35 cellular contexts compared by ENCODE assay signal in the genomic region with DNA sequence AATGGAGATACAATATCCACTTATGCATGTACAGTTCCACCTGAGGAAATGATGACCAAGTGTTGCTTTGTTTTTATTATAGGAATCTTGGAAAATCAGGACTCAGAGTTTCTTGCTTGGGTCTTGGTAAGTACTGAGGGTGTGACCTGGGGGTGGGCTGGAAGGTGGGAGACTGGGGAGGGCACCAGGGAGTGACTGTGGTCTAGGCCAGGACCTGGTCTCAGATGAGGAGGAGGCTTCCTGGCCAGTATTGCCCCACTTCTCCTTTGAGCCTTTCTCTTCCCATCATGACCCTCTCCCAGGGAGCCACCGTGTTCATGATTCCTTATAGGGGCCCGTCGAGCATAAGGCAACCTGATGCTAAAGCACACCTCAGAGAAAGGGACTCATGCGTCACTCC.
"Had no signal": no experiment of that assay in that cellular context is flagged by ENCODE, and none has a peak within 500 bp of the region (broad histone marks: within the 10 kb centered on the region; RNA-seq: fewer than 3 reads in every experiment).

No MANE protein-coding gene starts in this region.

- H3K9me3 ChIP-seq: MG63 had no signal

- H3K36me3 ChIP-seq: MG63 had no signal

- DNase-seq: Karpas-422, Kasumi-1, KBM-7, KG1, MG63, MM.1S, MV-4-11, NCI-H1048, NCI-H1092, NCI-H1092 treated with DMSO at 0.1 percent for 48 hours, NCI-H1105, NCI-H1105 treated with DMSO at 0.1 percent for 48 hours, NCI-H1417, NCI-H1417 treated with DMSO at 0.1 percent for 48 hours, NCI-H1436, NCI-H1436 treated with DMSO at 0.1 percent for 48 hours, NCI-H146, NCI-H1694, NCI-H1694 treated with DMSO at 0.1 percent for 48 hours, NCI-H187, NCI-H187 treated with DMSO at 0.1 percent for 48 hours, NCI-H1930, NCI-H2029, NCI-H2029 treated with DMSO at 0.1 percent for 48 hours, NCI-H2081, NCI-H2081 treated with DMSO at 0.1 percent for 48 hours, NCI-H2107, NCI-H2171, NCI-H2171 treated with DMSO at 0.1 percent for 48 hours, NCI-H2227 treated with DMSO at 0.1 percent for 48 hours, NCI-H226, NCI-H345, NCI-H446, NCI-H446 treated with DMSO at 0.1 percent for 48 hours had no signal

- H3K4me3 ChIP-seq: MG63 had no signal

- H3K27me3 ChIP-seq: MG63 had no signal

- H3K27ac ChIP-seq: KMS-11 had no signal
